In the genomic region with DNA sequence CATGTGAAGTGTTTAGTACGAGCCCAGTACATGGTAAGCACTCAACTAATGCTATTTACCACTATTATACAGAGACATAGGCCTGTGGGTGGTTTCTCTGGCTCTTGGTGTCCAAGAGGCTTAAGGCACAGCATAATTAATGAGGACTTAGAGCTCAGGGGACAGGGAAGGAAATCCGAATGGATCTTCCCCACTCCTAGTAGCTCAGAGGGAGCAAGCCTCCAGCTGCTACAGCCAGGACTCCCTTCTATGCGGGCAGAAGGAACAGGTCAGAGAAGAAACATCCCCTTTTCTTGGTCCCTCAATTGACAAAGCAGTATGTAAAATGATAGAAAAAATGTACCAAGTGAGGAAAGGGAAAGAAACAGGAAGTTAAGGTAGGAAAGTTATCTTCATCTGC, we compare ENCODE assay signal across 22 cellular contexts.
"Had no signal": no experiment of that assay in that cellular context is flagged by ENCODE, and none has a peak within 500 bp of the region (broad histone marks: within the 10 kb centered on the region; RNA-seq: fewer than 3 reads in every experiment).

No MANE protein-coding gene starts in this region.

- H3K4me1 ChIP-seq: breast epithelium, esophagus muscularis mucosa had no signal

- H3K27ac ChIP-seq: breast epithelium, esophagus muscularis mucosa, skin epidermis, thoracic aorta had no signal

- H3K4me3 ChIP-seq: breast epithelium, esophagus muscularis mucosa, right lobe of liver, skin epidermis, thoracic aorta had no signal

- H3K36me3 ChIP-seq: breast epithelium, esophagus muscularis mucosa, right lobe of liver, thoracic aorta had no signal

- H3K27me3 ChIP-seq: breast epithelium, esophagus muscularis mucosa, right lobe of liver had no signal

- H3K9me3 ChIP-seq: breast epithelium, esophagus muscularis mucosa, right lobe of liver, thoracic aorta had no signal

- DNase-seq: activated CD4-positive, alpha-beta memory T cell treated with anti-CD3 and anti-CD28 coated beads for 36 hours; activated CD4-positive, alpha-beta T cell treated with anti-CD3 and anti-CD28 coated beads for 48 hours; activated naive CD4-positive, alpha-beta T cell treated with anti-CD3 and anti-CD28 coated beads for 36 hours; activated naive CD8-positive, alpha-beta T cell treated with anti-CD3 and anti-CD28 coated beads, Interleukin-2, amount 10 ng/mL, durations not matched to agents 7 days and 5 days; activated T-cell treated with anti-CD3 and anti-CD28 coated beads, Interleukin-2, amount 50 U/mL, for 48 hours; amniotic stem cell; effector memory CD4-positive, alpha-beta T cell; hippocampal formation; left ventricle myocardium superior; mammary epithelial cell; nephron progenitor cell; occipital lobe; posterior cingulate gyrus; right lobe of liver; stimulated activated CD4-positive, alpha-beta T cell treated with anti-CD3 and anti-CD28 coated beads, Interleukin-2, amount 100 ng/mL, for 24 hours; stimulated activated CD8-positive, alpha-beta memory T cell treated with anti-CD3 and anti-CD28 coated beads, Interleukin-4, amount 100 ng/mL, for 48 hours; stimulated activated naive B cell treated with anti-CD40 and anti-IgM and Interleukin-4, amounts not matched to agents 10 μg/mL and 1 μg/mL and 100 μg/mL, for 72 hours; T-helper 9 cell had no signal
